18 cellular contexts compared by ENCODE assay signal in the genomic region with DNA sequence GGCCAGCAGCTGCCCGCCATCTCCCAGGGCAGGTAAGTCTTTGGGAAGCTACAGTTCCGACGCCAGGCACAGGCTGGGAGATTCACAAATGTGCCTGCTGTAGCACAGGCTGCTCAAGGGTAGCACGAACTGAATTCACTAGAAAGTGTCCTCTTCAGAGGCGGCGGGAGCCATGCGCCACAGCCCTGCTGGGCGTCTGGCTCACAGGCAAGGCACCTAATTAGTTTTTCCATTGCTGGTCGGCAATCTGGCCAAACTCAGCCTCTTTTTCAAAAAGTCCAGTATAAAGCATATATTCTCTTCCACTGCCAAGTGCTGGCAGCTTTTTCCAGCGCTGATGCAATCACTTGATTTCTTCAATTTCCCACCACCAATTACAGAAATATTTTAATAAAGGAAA.
A peak's percentile ranks its signal among the peaks of the same experiment; 100 is the strongest.
DNase-seq lines count a peak whose midpoint lies in the region; ATAC-seq and TF ChIP-seq lines count a peak whose summit lies in the region.
"Had no signal": no experiment of that assay in that cellular context is flagged by ENCODE, and none has a peak within 500 bp of the region (broad histone marks: within the 10 kb centered on the region; RNA-seq: fewer than 3 reads in every experiment).

No MANE protein-coding gene starts in this region.

- H3K4me3 Mint-ChIP-seq in chondrocyte (ENCODE audit: unreplicated experiment), result no peak overlapping the region
- no peak overlapping the region for H3K4me3 Mint-ChIP-seq in activated T-helper 1 cell treated with anti-CD3 and anti-CD28 coated beads, Interleukin-12 subunit alpha, Interleukin-12 subunit beta, Interleukin-2, Interleukin-4 antibody, amounts not matched to agents 30 ng/mL and 10 ng/mL and 1 ng/mL, durations not matched to agents 14 hours and 24 hours and 36 hours
- H3K4me3 Mint-ChIP-seq: B cell had no signal

- TF ChIP-seq RAD21 in IMR-90 (IDR thresholded peaks at IDR 0.05; ENCODE audit: low read length), result no peak

- no peak overlapping the region for H3K18ac ChIP-seq in IMR-90 (ENCODE audit: low read depth, low read length)

- H3K27ac ChIP-seq in IMR-90 (ENCODE audit: insufficient read depth, low read length), result no peak overlapping the region
- H3K27ac ChIP-seq: esophagus squamous epithelium, parathyroid adenoma, thyroid gland had no signal

- intact Hi-C loops in IMR-90 (cut with micrococcal nuclease), result no loop called here
- intact Hi-C loops in activated T-helper 1 cell treated with anti-CD3 and anti-CD28 coated beads, Interleukin-12 subunit alpha, Interleukin-12 subunit beta, Interleukin-2, Interleukin-4 antibody, amounts not matched to agents 30 ng/mL and 10 ng/mL and 1 ng/mL, durations not matched to agents 14 hours and 24 hours and 36 hours (cut with micrococcal nuclease), result no loop called here

- H3K27ac Mint-ChIP-seq in chondrocyte (ENCODE audit: unreplicated experiment), result peak overlapping the region; percentile 45
- H3K27ac Mint-ChIP-seq in activated T-helper 1 cell treated with anti-CD3 and anti-CD28 coated beads, Interleukin-12 subunit alpha, Interleukin-12 subunit beta, Interleukin-2, Interleukin-4 antibody, amounts not matched to agents 30 ng/mL and 10 ng/mL and 1 ng/mL, durations not matched to agents 14 hours and 24 hours and 36 hours, result no peak overlapping the region
- H3K27ac Mint-ChIP-seq: B cell had no signal

- H4K8ac ChIP-seq in IMR-90 (ENCODE audit: low read depth in 2 of 2, low read length in 2 of 2), result no peak overlapping the region

- no TSS peak for BruUV-seq in IMR-90 (replicated peaks; lab: Mats Ljungman, UMichigan)

- no peak for TF ChIP-seq POLR2A in IMR-90 (IDR thresholded peaks at IDR 0.05; ENCODE audit: low read depth, low read length)

- H2BK15ac ChIP-seq in IMR-90 (ENCODE audit: low read depth, low read length), result no peak overlapping the region

- 0 out of 2 replicates have a peak, but pooled peaks have one; percentile 14 for ATAC-seq in IMR-90 (ENCODE audit: low read depth)
- no peak for ATAC-seq in HG03025 (IDR thresholded peaks at IDR 0.05; ENCODE audit: low FRiP score, unreplicated experiment)
- ATAC-seq in HG03432 (IDR thresholded peaks at IDR 0.05; ENCODE audit: unreplicated experiment), result no peak
- ATAC-seq: left ventricle myocardium superior had no signal

- H3K4me1 ChIP-seq in BE2C (peaks cover 19% of the 10 kb centered on the region), IMR-90 (ENCODE audit: control insufficient read depth, insufficient read depth, low read length) (peaks cover 3% of the 10 kb centered on the region; the same call in 1 of the 2 replicates)
- H3K4me1 ChIP-seq: esophagus squamous epithelium, parathyroid adenoma, thyroid gland had no signal

- no peak overlapping the region for H4K91ac ChIP-seq in IMR-90 (ENCODE audit: insufficient read depth, low read depth, low read length)

- peak overlapping the region; percentile 13; the same call in 1 of the 2 replicates for H3K4me3 ChIP-seq in BE2C (ENCODE audit: low read depth, low read length)
- H3K4me3 ChIP-seq in IMR-90 (ENCODE audit: insufficient read depth, low read depth, low read length), result no peak overlapping the region
- H3K4me3 ChIP-seq: esophagus squamous epithelium, thyroid gland had no signal

- no peak overlapping the region for H2AK9ac ChIP-seq in IMR-90 (replicated peaks; ENCODE audit: low read depth, low read length, poor library complexity)

- CTCF ChIA-PET in IMR-90 (lab: Yijun Ruan, JAX), result interaction anchor here (0.6 kb wide), 1 partner anchor 11 kb away, joined by 3 read pairs; no protein-coding TSS in a partner anchor

- 77% methylated on average over 4 of the region's 10 CpGs; no CpG with 5 or more reads in 1 of the 2 experiments for WGBS in IMR-90 (ENCODE audit: extremely low coverage in 2 of 2, insufficient read length in 1 of 2), 2 experiments

- no peak overlapping the region for H2AFZ ChIP-seq in IMR-90 (replicated peaks; ENCODE audit: low read length, poor library complexity)
- H2AFZ ChIP-seq: parathyroid adenoma had no signal

- H3K9ac ChIP-seq in IMR-90 (ENCODE audit: low read depth, low read length), result no peak overlapping the region
- H3K9ac ChIP-seq: parathyroid adenoma had no signal

- H3K9me3 Mint-ChIP-seq in chondrocyte (ENCODE audit: low read depth), result no peaks in the 10 kb centered on the region
- H3K9me3 Mint-ChIP-seq in activated T-helper 1 cell treated with anti-CD3 and anti-CD28 coated beads, Interleukin-12 subunit alpha, Interleukin-12 subunit beta, Interleukin-2, Interleukin-4 antibody, amounts not matched to agents 30 ng/mL and 10 ng/mL and 1 ng/mL, durations not matched to agents 14 hours and 24 hours and 36 hours, result no peaks in the 10 kb centered on the region

- TF ChIP-seq CTCF in BE2C (IDR thresholded peaks at IDR 0.05; ENCODE audit: low read depth, low read length), result no peak
- no peak for TF ChIP-seq CTCF in IMR-90 (conservative IDR thresholded peaks at IDR 0.05; ENCODE audit: low read depth, low read length)
- TF ChIP-seq CTCF in chondrocyte (IDR thresholded peaks at IDR 0.05), result no peak

- H3K36me3 ChIP-seq in BE2C (no peaks in the 10 kb centered on the region; the same call in 1 of the 2 replicates), IMR-90 (ENCODE audit: control insufficient read depth, insufficient read depth, low read length) (no peaks in the 10 kb centered on the region)
- H3K36me3 ChIP-seq: thyroid gland had no signal

- H3K9me3 ChIP-seq in BE2C (no peaks in the 10 kb centered on the region), IMR-90 (ENCODE audit: control insufficient read depth, insufficient read depth, low read length) (no peaks in the 10 kb centered on the region)
- H3K9me3 ChIP-seq: esophagus squamous epithelium, thyroid gland had no signal

- H3K14ac ChIP-seq in IMR-90 (replicated peaks; ENCODE audit: low read depth, low read length), result no peak overlapping the region

- H3K27me3 ChIP-seq in BE2C, result no peaks in the 10 kb centered on the region
- H3K27me3 ChIP-seq in IMR-90 (ENCODE audit: control insufficient read depth, insufficient read depth, low read length), result no peaks in the 10 kb centered on the region
- H3K27me3 ChIP-seq: esophagus squamous epithelium, thyroid gland had no signal

- 0 out of 2 replicates have a peak, but pooled peaks cover 5% of the 10 kb centered on the region for H4K20me1 ChIP-seq in IMR-90 (ENCODE audit: insufficient read depth, low read length)

- no peak overlapping the region for H3K4ac ChIP-seq in IMR-90 (ENCODE audit: low read depth, low read length)

- dilution Hi-C loops in IMR-90 (cut with HindIII; ENCODE audit: low sequenced_read_pairs, unreplicated experiment), result no loop called here

- no peak overlapping the region for H3K56ac ChIP-seq in IMR-90 (ENCODE audit: extremely low read depth, insufficient read depth, low read length)

- no peak overlapping the region for H3K4me2 ChIP-seq in IMR-90 (ENCODE audit: low read depth, low read length)

- H2AK5ac ChIP-seq in IMR-90 (ENCODE audit: low read depth, low read length), result no peak overlapping the region

- no peak overlapping the region for H2BK120ac ChIP-seq in IMR-90 (ENCODE audit: low read depth, low read length)

- no peak overlapping the region for H2BK5ac ChIP-seq in IMR-90 (ENCODE audit: low read depth, low read length, poor library complexity, severe bottlenecking)

- H3K36me3 Mint-ChIP-seq in chondrocyte (ENCODE audit: low read depth), result peaks cover 6% of the 10 kb centered on the region
- H3K36me3 Mint-ChIP-seq in activated T-helper 1 cell treated with anti-CD3 and anti-CD28 coated beads, Interleukin-12 subunit alpha, Interleukin-12 subunit beta, Interleukin-2, Interleukin-4 antibody, amounts not matched to agents 30 ng/mL and 10 ng/mL and 1 ng/mL, durations not matched to agents 14 hours and 24 hours and 36 hours (ENCODE audit: low read depth), result peaks cover 1% of the 10 kb centered on the region

- no peak overlapping the region for H4K5ac ChIP-seq in IMR-90 (ENCODE audit: low read depth, low read length)

- no peaks in the 10 kb centered on the region for H3K4me1 Mint-ChIP-seq in chondrocyte (ENCODE audit: low read depth)
- no peaks in the 10 kb centered on the region for H3K4me1 Mint-ChIP-seq in activated T-helper 1 cell treated with anti-CD3 and anti-CD28 coated beads, Interleukin-12 subunit alpha, Interleukin-12 subunit beta, Interleukin-2, Interleukin-4 antibody, amounts not matched to agents 30 ng/mL and 10 ng/mL and 1 ng/mL, durations not matched to agents 14 hours and 24 hours and 36 hours (ENCODE audit: low read depth)
- H3K4me1 Mint-ChIP-seq: B cell had no signal

- no peak overlapping the region for H2BK20ac ChIP-seq in IMR-90 (ENCODE audit: low read depth, low read length)

- in situ Hi-C loops in IMR-90 (cut with MboI; ENCODE audit: low sequenced_read_pairs), result no loop called here

- no peak overlapping the region for H3K23ac ChIP-seq in IMR-90 (ENCODE audit: low read depth, low read length)

- POLR2A ChIA-PET in IMR-90 (lab: Charles Lee; ENCODE audit: unreplicated experiment), result no interaction called here

- DNase-seq in BE2C, result peak; percentile 79
- DNase-seq in IMR-90, result peak; percentile 11
- no peak for DNase-seq in chondrocyte (ENCODE audit: low spot score)
- peak; percentile 58 for DNase-seq in medulla oblongata (ENCODE audit: extremely low spot score)
- no peak for DNase-seq in activated T-helper 1 cell treated with anti-CD3 and anti-CD28 coated beads, Interleukin-12 subunit alpha, Interleukin-12 subunit beta, Interleukin-2, Interleukin-4 antibody, amounts not matched to agents 30 ng/mL and 10 ng/mL and 1 ng/mL, durations not matched to agents 14 hours and 24 hours and 36 hours (ENCODE audit: low spot score)
- no peak for DNase-seq in T-helper 9 cell
- DNase-seq: activated CD4-positive, alpha-beta T cell treated with anti-CD3 and anti-CD28 coated beads for 1 hour; activated naive CD4-positive, alpha-beta T cell; DMS53; esophagus squamous epithelium; left ventricle myocardium superior; MV-4-11; NCI-H226; thyroid gland had no signal

- no peaks in the 10 kb centered on the region for H3K27me3 Mint-ChIP-seq in chondrocyte (ENCODE audit: low read depth)
- no peaks in the 10 kb centered on the region for H3K27me3 Mint-ChIP-seq in activated T-helper 1 cell treated with anti-CD3 and anti-CD28 coated beads, Interleukin-12 subunit alpha, Interleukin-12 subunit beta, Interleukin-2, Interleukin-4 antibody, amounts not matched to agents 30 ng/mL and 10 ng/mL and 1 ng/mL, durations not matched to agents 14 hours and 24 hours and 36 hours (ENCODE audit: insufficient read depth)
- H3K27me3 Mint-ChIP-seq: B cell had no signal

- no peaks in the 10 kb centered on the region for H3K79me1 ChIP-seq in IMR-90 (ENCODE audit: low read depth in 1 of 2, low read length in 2 of 2)

- peaks cover 2% of the 10 kb centered on the region; the same call in 1 of the 2 replicates for H3K9me1 ChIP-seq in IMR-90 (ENCODE audit: insufficient read depth, low read length)

TF ChIP-seq in IMR-90, 13 proteins besides CTCF, POLR2A, EP300 and RAD21:
- TF ChIP-seq SMC3 (IDR thresholded peaks at IDR 0.05; ENCODE audit: low read depth, low read length), result no peak
- peak; percentile 28; the same call in 1 of the 2 replicates for TF ChIP-seq CEBPB (IDR thresholded peaks at IDR 0.05; ENCODE audit: low read depth, low read length)

Comparison
In these comparisons a context has a peak if more than half of its experiments do, and no peak if none do; other contexts are left out.
1. DNase-seq: peak in BE2C (single experiment), IMR-90 (single experiment) and medulla oblongata (single experiment); none in chondrocyte (single experiment), activated T-helper 1 cell treated with anti-CD3 and anti-CD28 coated beads, Interleukin-12 subunit alpha, Interleukin-12 subunit beta, Interleukin-2, Interleukin-4 antibody, amounts not matched to agents 30 ng/mL and 10 ng/mL and 1 ng/mL, durations not matched to agents 14 hours and 24 hours and 36 hours (single experiment) and T-helper 9 cell (single experiment).